In the genomic region with DNA sequence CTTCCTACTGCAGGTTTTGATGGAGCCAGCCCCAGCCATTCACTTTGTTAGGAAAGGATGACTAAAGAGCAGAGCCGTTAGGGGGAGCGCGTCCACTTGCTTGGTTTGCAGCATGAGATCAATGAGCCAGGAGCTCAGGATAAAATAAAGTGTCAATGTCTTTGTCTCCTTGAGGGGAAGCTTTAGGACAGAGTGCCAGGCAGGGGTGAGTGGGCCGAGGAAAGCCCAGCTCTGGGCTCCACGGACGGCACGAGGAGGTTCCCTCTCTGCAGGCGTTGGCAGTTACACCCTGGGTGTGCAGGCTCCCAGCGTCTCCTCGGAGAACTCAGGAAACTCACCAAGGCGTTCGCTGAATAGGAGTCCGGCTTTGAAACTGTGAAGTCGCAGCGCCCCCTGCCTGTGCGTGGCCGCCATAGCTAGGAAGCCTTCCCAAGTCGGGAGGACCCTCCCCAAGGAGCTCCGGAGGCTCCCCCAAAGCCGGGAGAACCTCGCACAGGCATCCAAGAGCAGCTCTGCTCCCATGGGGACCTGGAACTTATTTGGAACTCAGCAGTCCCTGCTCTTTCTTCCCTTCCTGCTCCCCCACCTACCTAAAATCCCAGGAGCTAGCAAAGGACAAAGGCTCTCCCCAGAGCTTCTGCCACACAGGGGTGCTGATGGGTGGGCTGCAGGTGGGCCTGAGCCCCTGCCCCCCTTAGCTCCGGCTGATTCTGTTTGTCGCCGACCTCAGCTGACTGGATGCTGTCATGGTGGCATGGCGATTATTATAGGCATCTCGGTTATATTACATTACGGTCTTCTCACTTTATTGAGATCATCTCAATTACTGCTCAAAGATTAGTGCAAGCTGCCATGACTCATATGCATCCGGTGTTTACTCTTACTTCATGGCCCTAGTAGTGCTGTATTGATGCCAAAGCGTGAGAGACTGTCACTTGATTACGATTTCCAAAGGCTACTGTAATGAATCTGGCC, we compare ENCODE assay signal across 8 cellular contexts. TPM values are rescaled to one million over a fixed set of nuclear protein-coding genes. Genes with fewer than 3 reads are reported as not detected.
DNase-seq lines count a peak whose midpoint lies in the region; TF ChIP-seq lines count a peak whose summit lies in the region.

No MANE protein-coding gene starts in this region.

- peaks cover 10% of the 10 kb centered on the region for H4K20me1 ChIP-seq in osteoblast (ENCODE audit: insufficient read depth, low read length)

- H3K9me3 ChIP-seq in MG63: no peaks in the 10 kb centered on the region
- no peaks in the 10 kb centered on the region for H3K9me3 ChIP-seq in osteoblast (ENCODE audit: low read depth, low read length)
- H3K9me3 ChIP-seq in suprapubic skin: no peaks in the 10 kb centered on the region

- no peaks in the 10 kb centered on the region for H3K36me3 ChIP-seq in GM06990 (ENCODE audit: control insufficient read depth, insufficient read depth, low read length)
- no peaks in the 10 kb centered on the region for H3K36me3 ChIP-seq in MG63
- no peaks in the 10 kb centered on the region for H3K36me3 ChIP-seq in osteoblast (ENCODE audit: insufficient read depth, low read length)
- H3K36me3 ChIP-seq in suprapubic skin: no peaks in the 10 kb centered on the region

- no peak for TF ChIP-seq EP300 in suprapubic skin (IDR thresholded peaks at IDR 0.05)

- WGBS in suprapubic skin: 17% methylated on average over 21 of the region's 30 CpGs

- peak overlapping the region; percentile 91 for H3K4me2 ChIP-seq in osteoblast (ENCODE audit: insufficient read depth, low read length)

- H3K79me2 ChIP-seq in osteoblast (ENCODE audit: insufficient read depth, low read length): no peaks in the 10 kb centered on the region

- TF ChIP-seq CTCF in GM06990 (IDR thresholded peaks at IDR 0.05; ENCODE audit: insufficient read depth, low read length, poor library complexity, severe bottlenecking) (peak; percentile 91), osteoblast (IDR thresholded peaks at IDR 0.05; ENCODE audit: extremely low read depth, low read depth, low read length) (peak; percentile 87), suprapubic skin (IDR thresholded peaks at IDR 0.05) (peak; percentile 80 to 88)

- no peak overlapping the region for H3K27ac ChIP-seq in osteoblast (ENCODE audit: low read depth, low read length)
- no peak overlapping the region for H3K27ac ChIP-seq in suprapubic skin

- H3K4me1 ChIP-seq in osteoblast (ENCODE audit: insufficient read depth, low read length) (peaks cover 8% of the 10 kb centered on the region), suprapubic skin (peaks cover 18% of the 10 kb centered on the region)

- DNase-seq in GM06990 (ENCODE audit: extremely low read depth, insufficient read length) (peak; percentile 65), MG63 (peak; percentile 80), SIG-M5 treated with dmso at 0.1 percent for 504 hours (lab: John Stamatoyannopoulos, UW; ENCODE audit: unreplicated experiment) (peak; percentile 76), glomerular endothelial cell (ENCODE audit: extremely low read depth, low read depth, low spot score) (peak; percentile 65), osteoblast (ENCODE audit: insufficient read length, low spot score, missing footprints) (peak; percentile 96), suprapubic skin (ENCODE audit: low spot score in 2 of 2) (peak; percentile 87 to 89), cortex of kidney (lab: John Stamatoyannopoulos, UW) (no peak)
- peak; percentile 70 for DNase-seq in activated naive CD4-positive, alpha-beta T cell treated with Interleukin-2 at 50 U/mL for 16 hours

- peak overlapping the region; percentile 95 for H2AFZ ChIP-seq in osteoblast (ENCODE audit: low read length)

- TF ChIP-seq POLR2A in suprapubic skin (IDR thresholded peaks at IDR 0.05): no peak

- H3K4me3 ChIP-seq in GM06990 (replicated peaks; ENCODE audit: low read depth, low read length): no peak overlapping the region
- peak overlapping the region; percentile 29 for H3K4me3 ChIP-seq in MG63
- peak overlapping the region; percentile 67 for H3K4me3 ChIP-seq in osteoblast (ENCODE audit: insufficient read depth, low read length)
- peak overlapping the region; percentile 22 for H3K4me3 ChIP-seq in suprapubic skin

- H3K27me3 ChIP-seq in GM06990 (replicated peaks; ENCODE audit: control insufficient read depth, insufficient read depth, low read length): peaks cover 3% of the 10 kb centered on the region
- H3K27me3 ChIP-seq in MG63: peaks cover 27% of the 10 kb centered on the region
- H3K27me3 ChIP-seq in osteoblast (ENCODE audit: insufficient read depth, low read length): peaks cover 47% of the 10 kb centered on the region
- peaks cover 70% of the 10 kb centered on the region for H3K27me3 ChIP-seq in suprapubic skin

RNA-seq across cellular contexts. Expression of gene GSX1, which starts 34.4 kb away (rescaled TPM):
- total RNA-seq in MG63 (2014; rRNA removed; shearing (Covaris generic); ENCODE audit: low replicate concordance): not detected in 2 replicates
- not detected in 2 replicates for total RNA-seq in glomerular endothelial cell
- not detected in 2 replicates for total RNA-seq in osteoblast
- not detected for total RNA-seq in suprapubic skin
